In the genomic region with DNA sequence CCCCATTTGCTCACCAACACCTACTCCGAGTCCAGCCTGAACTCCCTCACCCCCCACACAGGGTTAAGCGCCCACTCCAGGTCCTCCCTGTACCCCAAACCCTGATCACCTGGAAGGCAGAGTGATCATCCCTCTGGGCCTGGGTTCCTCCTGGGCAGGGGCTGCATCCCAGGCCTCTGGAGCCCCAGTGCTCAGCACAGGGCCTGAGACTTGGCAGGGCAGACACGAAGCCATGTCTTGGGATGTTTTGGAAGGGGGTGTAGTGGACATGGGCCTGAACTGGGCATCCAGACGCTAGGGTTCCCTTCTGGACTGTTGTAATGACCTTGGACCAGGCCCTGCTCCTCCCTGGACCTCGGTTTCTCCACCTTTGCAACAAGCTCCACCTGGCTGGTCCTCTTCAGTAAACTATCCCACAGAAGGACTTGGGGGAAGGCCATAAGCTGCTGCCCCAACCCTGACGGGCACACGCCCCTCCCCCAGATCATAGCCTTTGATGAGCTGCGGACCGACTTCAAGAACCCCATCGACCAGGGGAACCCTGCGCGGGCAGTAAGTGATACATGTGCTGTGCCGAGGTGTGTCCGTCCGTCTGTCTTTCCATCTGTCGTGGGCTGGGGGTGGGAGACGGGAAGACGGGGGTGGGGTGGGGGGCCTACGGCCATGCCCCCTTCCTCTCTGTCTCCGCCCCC, we compare ENCODE assay signal across 9 cellular contexts. TPM values are rescaled to one million over a fixed set of nuclear protein-coding genes. Genes with fewer than 3 reads are reported as not detected.
A peak's percentile ranks its signal among the peaks of the same experiment; 100 is the strongest.
DNase-seq lines count a peak whose midpoint lies in the region; ATAC-seq and TF ChIP-seq lines count a peak whose summit lies in the region.
"Had no signal": no experiment of that assay in that cellular context is flagged by ENCODE, and none has a peak within 500 bp of the region (broad histone marks: within the 10 kb centered on the region; RNA-seq: fewer than 3 reads in every experiment).

No MANE protein-coding gene starts in this region.

- peak overlapping the region; percentile 65 to 94 (median 84) for H3K4me3 Mint-ChIP-seq in CD4-positive, CD25-positive, alpha-beta regulatory T cell
- H3K4me3 Mint-ChIP-seq in HFFc6 (peak overlapping the region; percentile 18; the same call in 1 of the 2 replicates), brain (peak overlapping the region; percentile 75 to 90 (median 88))

- H3K27me3 ChIP-seq in CD4-positive, CD25-positive, alpha-beta regulatory T cell (ENCODE audit: control insufficient read depth, insufficient read depth, low read length) = no peaks in the 10 kb centered on the region
- no peaks in the 10 kb centered on the region for H3K27me3 ChIP-seq in neural cell (ENCODE audit: insufficient read depth, low read depth, low read length)

- H3K9me2 ChIP-seq in neural cell (ENCODE audit: insufficient read depth, low read length) = no peaks in the 10 kb centered on the region

- H3K4me1 ChIP-seq in CD4-positive, CD25-positive, alpha-beta regulatory T cell (ENCODE audit: control insufficient read depth, insufficient read depth, low read length, poor library complexity, severe bottlenecking) = peaks cover 38% of the 10 kb centered on the region

- no peak overlapping the region for H3K4me3 ChIP-seq in CD4-positive, CD25-positive, alpha-beta regulatory T cell (ENCODE audit: low read depth, low read length)
- peak overlapping the region; percentile 76 for H3K4me3 ChIP-seq in neural cell (ENCODE audit: low read length)

- peaks cover 5% of the 10 kb centered on the region for H3K27me3 Mint-ChIP-seq in CD4-positive, CD25-positive, alpha-beta regulatory T cell
- H3K27me3 Mint-ChIP-seq in HFFc6 (ENCODE audit: insufficient read depth) (peaks cover 8% of the 10 kb centered on the region), brain (no peaks in the 10 kb centered on the region)

- peak overlapping the region; percentile 70 for H3K4me2 ChIP-seq in neural cell (ENCODE audit: low read length)

- H3K79me2 ChIP-seq in neural cell (replicated peaks; ENCODE audit: insufficient read depth, low read length) = peaks cover 59% of the 10 kb centered on the region

- no peaks in the 10 kb centered on the region for H3K9me3 ChIP-seq in CD4-positive, CD25-positive, alpha-beta regulatory T cell (ENCODE audit: control insufficient read depth in 2 of 2, low read length in 2 of 2)
- H3K9me3 ChIP-seq in neural cell (ENCODE audit: low read length) = no peaks in the 10 kb centered on the region

- H3K9me3 Mint-ChIP-seq in CD4-positive, CD25-positive, alpha-beta regulatory T cell = no peaks in the 10 kb centered on the region
- no peaks in the 10 kb centered on the region for H3K9me3 Mint-ChIP-seq in HFFc6
- no peaks in the 10 kb centered on the region for H3K9me3 Mint-ChIP-seq in brain

- H3K27ac Mint-ChIP-seq in CD4-positive, CD25-positive, alpha-beta regulatory T cell = peak overlapping the region; percentile 76 to 88 (median 82)
- H3K27ac Mint-ChIP-seq in HFFc6 (peak overlapping the region; percentile 51), brain (peak overlapping the region; percentile 31 to 98 (median 88))

- peaks cover 0 to 41% (median 17%) of the 10 kb centered on the region in 4 donors for H3K4me1 Mint-ChIP-seq in CD4-positive, CD25-positive, alpha-beta regulatory T cell
- H3K4me1 Mint-ChIP-seq in HFFc6 (ENCODE audit: low read depth) (peaks cover 18% of the 10 kb centered on the region), brain (peaks cover 64% of the 10 kb centered on the region)

- H3K36me3 Mint-ChIP-seq in CD4-positive, CD25-positive, alpha-beta regulatory T cell = no peaks in the 10 kb centered on the region
- no peaks in the 10 kb centered on the region for H3K36me3 Mint-ChIP-seq in HFFc6 (ENCODE audit: low read depth)
- H3K36me3 Mint-ChIP-seq in brain = no peaks in the 10 kb centered on the region

- no peak overlapping the region for H2AFZ ChIP-seq in neural cell (ENCODE audit: low read depth, low read length)

- peaks cover 4% of the 10 kb centered on the region for H3F3A ChIP-seq in neural cell (ENCODE audit: insufficient read depth, low read length, poor library complexity, severe bottlenecking)

- no peak for TF ChIP-seq EP300 in neural cell (conservative IDR thresholded peaks at IDR 0.05; ENCODE audit: poor library complexity, severe bottlenecking)

- TF ChIP-seq RAD21 in neural cell (conservative IDR thresholded peaks at IDR 0.05) = no peak

- H3K36me3 ChIP-seq in CD4-positive, CD25-positive, alpha-beta regulatory T cell (ENCODE audit: control insufficient read depth, insufficient read depth, low read length) = no peaks in the 10 kb centered on the region
- no peaks in the 10 kb centered on the region for H3K36me3 ChIP-seq in neural cell (ENCODE audit: insufficient read depth, low read length)

- H4K20me1 ChIP-seq in neural cell (ENCODE audit: insufficient read depth) = peaks cover 8% of the 10 kb centered on the region

- ATAC-seq in CD4-positive, CD25-positive, alpha-beta regulatory T cell (ENCODE audit: low read depth in 2 of 2) = no peak
- no peak for ATAC-seq in GM21526 (IDR thresholded peaks at IDR 0.05; ENCODE audit: low FRiP score, unreplicated experiment)

- H3K9ac ChIP-seq in neural cell (ENCODE audit: low read length) = peak overlapping the region; percentile 58

- DNase-seq in CD4-positive, CD25-positive, alpha-beta regulatory T cell = no peak
- DNase-seq in HFFc6 = no peak
- DNase-seq in HUDEP-2 (lab: John Stamatoyannopoulos, UW; ENCODE audit: unreplicated experiment in 76 of 76) = no peak
- no peak for DNase-seq in activated naive CD4-positive, alpha-beta T cell treated with anti-CD3 and anti-CD28 coated beads, Interleukin-2, amount 50 U/mL, for 16 hours
- no peak for DNase-seq in LoVo (ENCODE audit: low spot score)

- H3K27ac ChIP-seq in CD4-positive, CD25-positive, alpha-beta regulatory T cell (ENCODE audit: insufficient read depth, low read length, poor library complexity, severe bottlenecking) = peak overlapping the region; percentile 33
- peak overlapping the region; percentile 98 for H3K27ac ChIP-seq in neural cell (ENCODE audit: low read length)

- TF ChIP-seq CTCF in HFFc6 (IDR thresholded peaks at IDR 0.05) (no peak), brain (conservative IDR thresholded peaks at IDR 0.05) (no peak), neural cell (IDR thresholded peaks at IDR 0.05; ENCODE audit: poor library complexity, severe bottlenecking) (no peak)

TF ChIP-seq in neural cell, 6 proteins besides CTCF, POLR2A, EP300 and RAD21:
- TF ChIP-seq MXI1 (conservative IDR thresholded peaks at IDR 0.05; ENCODE audit: poor library complexity, severe bottlenecking) = no peak
- no peak for TF ChIP-seq POLR2AphosphoS5 (IDR thresholded peaks at IDR 0.05)

RNA-seq across cellular contexts. Expression of gene CNIH2, which starts 3.9 kb away (rescaled TPM):
- 4.5 TPM for total RNA-seq in CD4-positive, CD25-positive, alpha-beta regulatory T cell
- polyA plus RNA-seq in CD4-positive, CD25-positive, alpha-beta regulatory T cell = not detected
- 1 to 10 TPM in 3 of 6 experiments, under 1 TPM in 3; 0.73 to 1.9 (median 1.1) TPM for total RNA-seq in HFFc6 (2021; fragmentation: NEBNext Ultra II Directional; extraction: Animal tissue kit (Norgen Biotek cat#: 25700))
- polyA plus RNA-seq in brain (ENCODE audit: insufficient read depth, low read depth, low replicate concordance) (146 TPM), neural cell (47.9 and 54.5 TPM in 2 replicates)
- polyA minus RNA-seq in neural cell = 63.8 and 84.4 TPM in 2 replicates
- total RNA-seq: subcutaneous adipose tissue had no signal

RNA-seq across cellular contexts. Expression of gene YIF1A, which starts 7.0 kb away (rescaled TPM):
- total RNA-seq in CD4-positive, CD25-positive, alpha-beta regulatory T cell = 29.3 TPM
- polyA plus RNA-seq in CD4-positive, CD25-positive, alpha-beta regulatory T cell = 10 to 100 TPM; 48.3 to 71.3 (median 55.3) TPM
- total RNA-seq in HFFc6 (2021; fragmentation: NEBNext Ultra II Directional; extraction: Animal tissue kit (Norgen Biotek cat#: 25700)) = 100 to 1,000 TPM; 150 to 183 (median 153) TPM
- polyA plus RNA-seq in brain (ENCODE audit: insufficient read depth, low read depth, low replicate concordance) = 118 TPM
- 40.3 and 51.2 TPM in 2 replicates for polyA plus RNA-seq in neural cell
- polyA minus RNA-seq in neural cell = 19.8 and 21.9 TPM in 2 replicates

RNA-seq across cellular contexts. Expression of gene TMEM151A, which starts 9.8 kb away (rescaled TPM):
- not detected for total RNA-seq in CD4-positive, CD25-positive, alpha-beta regulatory T cell
- polyA plus RNA-seq in CD4-positive, CD25-positive, alpha-beta regulatory T cell = not detected
- total RNA-seq in HFFc6 (2021; fragmentation: NEBNext Ultra II Directional; extraction: Animal tissue kit (Norgen Biotek cat#: 25700)) = under 1 TPM in 2 of 6 experiments, not detected in 4; 0.07 to 0.11 TPM
- 54.6 TPM for polyA plus RNA-seq in brain (ENCODE audit: insufficient read depth, low read depth, low replicate concordance)
- 5.3 and 8.4 TPM in 2 replicates for polyA plus RNA-seq in neural cell
- polyA minus RNA-seq in neural cell = 6.3 and 7.3 TPM in 2 replicates
- total RNA-seq: subcutaneous adipose tissue had no signal

RNA-seq across cellular contexts. Expression of gene RAB1B, which starts 13.5 kb away (rescaled TPM):
- total RNA-seq in CD4-positive, CD25-positive, alpha-beta regulatory T cell = 79.6 TPM
- polyA plus RNA-seq in CD4-positive, CD25-positive, alpha-beta regulatory T cell = 10 to 100 TPM; 13.1 to 19.6 (median 15.1) TPM
- 100 to 1,000 TPM; 220 to 272 (median 246) TPM for total RNA-seq in HFFc6 (2021; fragmentation: NEBNext Ultra II Directional; extraction: Animal tissue kit (Norgen Biotek cat#: 25700))
- polyA plus RNA-seq in brain (ENCODE audit: insufficient read depth, low read depth, low replicate concordance) (297 TPM), neural cell (27.2 and 27.9 TPM in 2 replicates)
- 24.8 and 29.9 TPM in 2 replicates for polyA minus RNA-seq in neural cell

RNA-seq across cellular contexts. Expression of gene KLC2, which starts 24.4 kb away (rescaled TPM):
- total RNA-seq in CD4-positive, CD25-positive, alpha-beta regulatory T cell = 42.1 TPM
- polyA plus RNA-seq in CD4-positive, CD25-positive, alpha-beta regulatory T cell = 1 to 10 TPM; 2.5 to 3.8 (median 3.3) TPM
- 10 to 100 TPM; 43.4 to 51.9 (median 46.0) TPM for total RNA-seq in HFFc6 (2021; fragmentation: NEBNext Ultra II Directional; extraction: Animal tissue kit (Norgen Biotek cat#: 25700))
- polyA plus RNA-seq in brain (ENCODE audit: insufficient read depth, low read depth, low replicate concordance) = 122 TPM
- polyA plus RNA-seq in neural cell = 45.6 and 49.6 TPM in 2 replicates
- 60.3 and 76.2 TPM in 2 replicates for polyA minus RNA-seq in neural cell

Comparison
In these comparisons a context has a peak if more than half of its experiments do, and no peak if none do; other contexts are left out.
1. H3K4me3 Mint-ChIP-seq: peak in every context shown above with its lines; median percentile 88 in brain; 84 in CD4-positive, CD25-positive, alpha-beta regulatory T cell; 18 in HFFc6.
2. RNA of gene CNIH2, which starts 3.9 kb away (polyA plus RNA-seq): 146 TPM in brain (single experiment) and 47.9 to 54.5 TPM in neural cell; not detected in CD4-positive, CD25-positive, alpha-beta regulatory T cell; every median in the first group is over 10 times any median in the second.
3. Peak in every context shown above with its lines, with median percentiles within 50 percentile points of each other: H3K27ac Mint-ChIP-seq.